In the genomic region with DNA sequence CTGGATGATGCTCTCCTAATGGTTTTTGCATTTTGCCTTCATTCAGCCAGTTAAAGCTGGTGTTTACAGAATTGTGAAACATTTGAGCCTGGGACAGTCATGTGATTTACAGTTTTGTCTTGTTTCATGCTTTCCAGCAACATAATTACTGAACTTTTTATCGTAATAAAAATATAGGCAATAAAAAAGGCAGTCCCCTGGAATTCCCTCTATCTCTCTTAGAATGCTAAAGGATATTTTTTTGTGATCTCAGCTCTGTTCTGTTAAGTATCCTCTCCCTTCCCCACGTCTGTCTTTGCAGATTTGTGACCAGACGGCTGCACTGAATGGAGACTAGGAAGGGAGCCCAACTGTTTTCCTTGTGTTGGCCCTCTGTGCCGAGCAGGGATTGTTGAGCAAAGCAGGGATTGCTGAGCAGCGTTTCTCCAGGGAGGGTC, we compare ENCODE assay signal across 3 cellular contexts.
A peak's percentile ranks its signal among the peaks of the same experiment; 100 is the strongest.
TF ChIP-seq lines count a peak whose summit lies in the region.

No MANE protein-coding gene starts in this region.

TF ChIP-seq in HEK293, 187 proteins besides CTCF, POLR2A, EP300 and RAD21 (continues in another document):
- TF ChIP-seq, protein P1, sequence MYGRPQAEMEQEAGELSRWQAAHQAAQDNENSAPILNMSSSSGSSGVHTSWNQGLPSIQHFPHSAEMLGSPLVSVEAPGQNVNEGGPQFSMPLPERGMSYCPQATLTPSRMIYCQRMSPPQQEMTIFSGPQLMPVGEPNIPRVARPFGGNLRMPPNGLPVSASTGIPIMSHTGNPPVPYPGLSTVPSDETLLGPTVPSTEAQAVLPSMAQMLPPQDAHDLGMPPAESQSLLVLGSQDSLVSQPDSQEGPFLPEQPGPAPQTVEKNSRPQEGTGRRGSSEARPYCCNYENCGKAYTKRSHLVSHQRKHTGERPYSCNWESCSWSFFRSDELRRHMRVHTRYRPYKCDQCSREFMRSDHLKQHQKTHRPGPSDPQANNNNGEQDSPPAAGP (tag by site-specific recombination; IDR thresholded peaks at IDR 0.05): no peak
- TF ChIP-seq MZF1 (tag by site-specific recombination; IDR thresholded peaks at IDR 0.05; ENCODE audit: borderline replicate concordance): no peak
- no peak for TF ChIP-seq ZNF157 (tag by site-specific recombination; IDR thresholded peaks at IDR 0.05)
- TF ChIP-seq ZSCAN23 (tag by site-specific recombination; IDR thresholded peaks at IDR 0.05): no peak
- TF ChIP-seq, protein P2, sequence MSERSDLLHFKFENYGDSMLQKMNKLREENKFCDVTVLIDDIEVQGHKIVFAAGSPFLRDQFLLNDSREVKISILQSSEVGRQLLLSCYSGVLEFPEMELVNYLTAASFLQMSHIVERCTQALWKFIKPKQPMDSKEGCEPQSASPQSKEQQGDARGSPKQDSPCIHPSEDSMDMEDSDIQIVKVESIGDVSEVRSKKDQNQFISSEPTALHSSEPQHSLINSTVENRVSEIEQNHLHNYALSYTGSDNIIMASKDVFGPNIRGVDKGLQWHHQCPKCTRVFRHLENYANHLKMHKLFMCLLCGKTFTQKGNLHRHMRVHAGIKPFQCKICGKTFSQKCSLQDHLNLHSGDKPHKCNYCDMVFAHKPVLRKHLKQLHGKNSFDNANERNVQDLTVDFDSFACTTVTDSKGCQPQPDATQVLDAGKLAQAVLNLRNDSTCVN (tag by site-specific recombination; optimal IDR thresholded peaks at IDR 0.05): no peak
- TF ChIP-seq ZSCAN16 (tag by site-specific recombination; IDR thresholded peaks at IDR 0.05): no peak
- TF ChIP-seq ZBTB17 (tag by site-specific recombination; IDR thresholded peaks at IDR 0.05): peak; percentile 49
- no peak for TF ChIP-seq ZNF37A (tag by site-specific recombination; IDR thresholded peaks at IDR 0.05)
- no peak for TF ChIP-seq ZNF549 (tag by site-specific recombination; IDR thresholded peaks at IDR 0.05)
- TF ChIP-seq ZNF138 (tag by site-specific recombination; IDR thresholded peaks at IDR 0.05; ENCODE audit: borderline replicate concordance): no peak
- TF ChIP-seq, protein P3, sequence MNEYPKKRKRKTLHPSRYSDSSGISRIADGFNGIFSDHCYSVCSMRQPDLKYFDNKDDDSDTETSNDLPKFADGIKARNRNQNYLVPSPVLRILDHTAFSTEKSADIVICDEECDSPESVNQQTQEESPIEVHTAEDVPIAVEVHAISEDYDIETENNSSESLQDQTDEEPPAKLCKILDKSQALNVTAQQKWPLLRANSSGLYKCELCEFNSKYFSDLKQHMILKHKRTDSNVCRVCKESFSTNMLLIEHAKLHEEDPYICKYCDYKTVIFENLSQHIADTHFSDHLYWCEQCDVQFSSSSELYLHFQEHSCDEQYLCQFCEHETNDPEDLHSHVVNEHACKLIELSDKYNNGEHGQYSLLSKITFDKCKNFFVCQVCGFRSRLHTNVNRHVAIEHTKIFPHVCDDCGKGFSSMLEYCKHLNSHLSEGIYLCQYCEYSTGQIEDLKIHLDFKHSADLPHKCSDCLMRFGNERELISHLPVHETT (tag by site-specific recombination; IDR thresholded peaks at IDR 0.05): no peak
- TF ChIP-seq BCL11A (tag by site-specific recombination; IDR thresholded peaks at IDR 0.05; ENCODE audit: low read depth): no peak
- TF ChIP-seq, protein P4, sequence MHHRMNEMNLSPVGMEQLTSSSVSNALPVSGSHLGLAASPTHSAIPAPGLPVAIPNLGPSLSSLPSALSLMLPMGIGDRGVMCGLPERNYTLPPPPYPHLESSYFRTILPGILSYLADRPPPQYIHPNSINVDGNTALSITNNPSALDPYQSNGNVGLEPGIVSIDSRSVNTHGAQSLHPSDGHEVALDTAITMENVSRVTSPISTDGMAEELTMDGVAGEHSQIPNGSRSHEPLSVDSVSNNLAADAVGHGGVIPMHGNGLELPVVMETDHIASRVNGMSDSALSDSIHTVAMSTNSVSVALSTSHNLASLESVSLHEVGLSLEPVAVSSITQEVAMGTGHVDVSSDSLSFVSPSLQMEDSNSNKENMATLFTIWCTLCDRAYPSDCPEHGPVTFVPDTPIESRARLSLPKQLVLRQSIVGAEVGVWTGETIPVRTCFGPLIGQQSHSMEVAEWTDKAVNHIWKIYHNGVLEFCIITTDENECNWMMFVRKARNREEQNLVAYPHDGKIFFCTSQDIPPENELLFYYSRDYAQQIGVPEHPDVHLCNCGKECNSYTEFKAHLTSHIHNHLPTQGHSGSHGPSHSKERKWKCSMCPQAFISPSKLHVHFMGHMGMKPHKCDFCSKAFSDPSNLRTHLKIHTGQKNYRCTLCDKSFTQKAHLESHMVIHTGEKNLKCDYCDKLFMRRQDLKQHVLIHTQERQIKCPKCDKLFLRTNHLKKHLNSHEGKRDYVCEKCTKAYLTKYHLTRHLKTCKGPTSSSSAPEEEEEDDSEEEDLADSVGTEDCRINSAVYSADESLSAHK (tag by site-specific recombination; IDR thresholded peaks at IDR 0.05): no peak
- no peak for TF ChIP-seq ZNF239 (tag by site-specific recombination; IDR thresholded peaks at IDR 0.05)

TF ChIP-seq in H1, 55 proteins besides CTCF, POLR2A, EP300 and RAD21:
- TF ChIP-seq POLR2AphosphoS5 (IDR thresholded peaks at IDR 0.05; ENCODE audit: low read depth, low read length) (no peak), CEBPB (IDR thresholded peaks at IDR 0.05; ENCODE audit: low read depth, low read length) (peak; percentile 29; the same call in 1 of the 2 replicates)
- TF ChIP-seq, protein P5, sequence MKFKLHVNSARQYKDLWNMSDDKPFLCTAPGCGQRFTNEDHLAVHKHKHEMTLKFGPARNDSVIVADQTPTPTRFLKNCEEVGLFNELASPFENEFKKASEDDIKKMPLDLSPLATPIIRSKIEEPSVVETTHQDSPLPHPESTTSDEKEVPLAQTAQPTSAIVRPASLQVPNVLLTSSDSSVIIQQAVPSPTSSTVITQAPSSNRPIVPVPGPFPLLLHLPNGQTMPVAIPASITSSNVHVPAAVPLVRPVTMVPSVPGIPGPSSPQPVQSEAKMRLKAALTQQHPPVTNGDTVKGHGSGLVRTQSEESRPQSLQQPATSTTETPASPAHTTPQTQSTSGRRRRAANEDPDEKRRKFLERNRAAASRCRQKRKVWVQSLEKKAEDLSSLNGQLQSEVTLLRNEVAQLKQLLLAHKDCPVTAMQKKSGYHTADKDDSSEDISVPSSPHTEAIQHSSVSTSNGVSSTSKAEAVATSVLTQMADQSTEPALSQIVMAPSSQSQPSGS (IDR thresholded peaks at IDR 0.05; ENCODE audit: low read length): no peak

TF ChIP-seq in HepG2, 621 proteins besides CTCF, POLR2A, EP300 and RAD21:
- TF ChIP-seq CEBPB (IDR thresholded peaks at IDR 0.05; ENCODE audit: borderline replicate concordance, low read depth, low read length) (peak; percentile 51), HNRNPUL1 (IDR thresholded peaks at IDR 0.05; ENCODE audit: low read depth, low read length) (no peak), BCL6 (CRISPR knock-in tag; IDR thresholded peaks at IDR 0.05) (peak; percentile 39; the same call in 1 of the 2 replicates), ZFP37 (CRISPR knock-in tag; IDR thresholded peaks at IDR 0.05; ENCODE audit: borderline replicate concordance) (no peak), FOXA3 (CRISPR knock-in tag; IDR thresholded peaks at IDR 0.05) (peak; percentile 55; the same call in 1 of the 2 replicates), ZFP41 (CRISPR knock-in tag; IDR thresholded peaks at IDR 0.05; ENCODE audit: borderline replicate concordance) (no peak), ZNF234 (CRISPR knock-in tag; conservative IDR thresholded peaks at IDR 0.05) (no peak)
- TF ChIP-seq, protein P6, sequence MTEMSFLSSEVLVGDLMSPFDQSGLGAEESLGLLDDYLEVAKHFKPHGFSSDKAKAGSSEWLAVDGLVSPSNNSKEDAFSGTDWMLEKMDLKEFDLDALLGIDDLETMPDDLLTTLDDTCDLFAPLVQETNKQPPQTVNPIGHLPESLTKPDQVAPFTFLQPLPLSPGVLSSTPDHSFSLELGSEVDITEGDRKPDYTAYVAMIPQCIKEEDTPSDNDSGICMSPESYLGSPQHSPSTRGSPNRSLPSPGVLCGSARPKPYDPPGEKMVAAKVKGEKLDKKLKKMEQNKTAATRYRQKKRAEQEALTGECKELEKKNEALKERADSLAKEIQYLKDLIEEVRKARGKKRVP (CRISPR knock-in tag; IDR thresholded peaks at IDR 0.05): no peak
- TF ChIP-seq, protein P7, sequence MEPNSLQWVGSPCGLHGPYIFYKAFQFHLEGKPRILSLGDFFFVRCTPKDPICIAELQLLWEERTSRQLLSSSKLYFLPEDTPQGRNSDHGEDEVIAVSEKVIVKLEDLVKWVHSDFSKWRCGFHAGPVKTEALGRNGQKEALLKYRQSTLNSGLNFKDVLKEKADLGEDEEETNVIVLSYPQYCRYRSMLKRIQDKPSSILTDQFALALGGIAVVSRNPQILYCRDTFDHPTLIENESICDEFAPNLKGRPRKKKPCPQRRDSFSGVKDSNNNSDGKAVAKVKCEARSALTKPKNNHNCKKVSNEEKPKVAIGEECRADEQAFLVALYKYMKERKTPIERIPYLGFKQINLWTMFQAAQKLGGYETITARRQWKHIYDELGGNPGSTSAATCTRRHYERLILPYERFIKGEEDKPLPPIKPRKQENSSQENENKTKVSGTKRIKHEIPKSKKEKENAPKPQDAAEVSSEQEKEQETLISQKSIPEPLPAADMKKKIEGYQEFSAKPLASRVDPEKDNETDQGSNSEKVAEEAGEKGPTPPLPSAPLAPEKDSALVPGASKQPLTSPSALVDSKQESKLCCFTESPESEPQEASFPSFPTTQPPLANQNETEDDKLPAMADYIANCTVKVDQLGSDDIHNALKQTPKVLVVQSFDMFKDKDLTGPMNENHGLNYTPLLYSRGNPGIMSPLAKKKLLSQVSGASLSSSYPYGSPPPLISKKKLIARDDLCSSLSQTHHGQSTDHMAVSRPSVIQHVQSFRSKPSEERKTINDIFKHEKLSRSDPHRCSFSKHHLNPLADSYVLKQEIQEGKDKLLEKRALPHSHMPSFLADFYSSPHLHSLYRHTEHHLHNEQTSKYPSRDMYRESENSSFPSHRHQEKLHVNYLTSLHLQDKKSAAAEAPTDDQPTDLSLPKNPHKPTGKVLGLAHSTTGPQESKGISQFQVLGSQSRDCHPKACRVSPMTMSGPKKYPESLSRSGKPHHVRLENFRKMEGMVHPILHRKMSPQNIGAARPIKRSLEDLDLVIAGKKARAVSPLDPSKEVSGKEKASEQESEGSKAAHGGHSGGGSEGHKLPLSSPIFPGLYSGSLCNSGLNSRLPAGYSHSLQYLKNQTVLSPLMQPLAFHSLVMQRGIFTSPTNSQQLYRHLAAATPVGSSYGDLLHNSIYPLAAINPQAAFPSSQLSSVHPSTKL (CRISPR knock-in tag; IDR thresholded peaks at IDR 0.05): 0 out of 2 replicates have a peak, but pooled peaks have one; percentile 9
- TF ChIP-seq, protein P8, sequence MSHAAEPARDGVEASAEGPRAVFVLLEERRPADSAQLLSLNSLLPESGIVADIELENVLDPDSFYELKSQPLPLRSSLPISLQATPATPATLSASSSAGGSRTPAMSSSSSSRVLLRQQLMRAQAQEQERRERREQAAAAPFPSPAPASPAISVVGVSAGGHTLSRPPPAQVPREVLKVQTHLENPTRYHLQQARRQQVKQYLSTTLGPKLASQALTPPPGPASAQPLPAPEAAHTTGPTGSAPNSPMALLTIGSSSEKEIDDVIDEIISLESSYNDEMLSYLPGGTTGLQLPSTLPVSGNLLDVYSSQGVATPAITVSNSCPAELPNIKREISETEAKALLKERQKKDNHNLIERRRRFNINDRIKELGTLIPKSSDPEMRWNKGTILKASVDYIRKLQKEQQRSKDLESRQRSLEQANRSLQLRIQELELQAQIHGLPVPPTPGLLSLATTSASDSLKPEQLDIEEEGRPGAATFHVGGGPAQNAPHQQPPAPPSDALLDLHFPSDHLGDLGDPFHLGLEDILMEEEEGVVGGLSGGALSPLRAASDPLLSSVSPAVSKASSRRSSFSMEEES (CRISPR knock-in tag; IDR thresholded peaks at IDR 0.05): peak; percentile 11; the same call in 1 of the 2 replicates
